13 cellular contexts compared by ENCODE assay signal in the genomic region with DNA sequence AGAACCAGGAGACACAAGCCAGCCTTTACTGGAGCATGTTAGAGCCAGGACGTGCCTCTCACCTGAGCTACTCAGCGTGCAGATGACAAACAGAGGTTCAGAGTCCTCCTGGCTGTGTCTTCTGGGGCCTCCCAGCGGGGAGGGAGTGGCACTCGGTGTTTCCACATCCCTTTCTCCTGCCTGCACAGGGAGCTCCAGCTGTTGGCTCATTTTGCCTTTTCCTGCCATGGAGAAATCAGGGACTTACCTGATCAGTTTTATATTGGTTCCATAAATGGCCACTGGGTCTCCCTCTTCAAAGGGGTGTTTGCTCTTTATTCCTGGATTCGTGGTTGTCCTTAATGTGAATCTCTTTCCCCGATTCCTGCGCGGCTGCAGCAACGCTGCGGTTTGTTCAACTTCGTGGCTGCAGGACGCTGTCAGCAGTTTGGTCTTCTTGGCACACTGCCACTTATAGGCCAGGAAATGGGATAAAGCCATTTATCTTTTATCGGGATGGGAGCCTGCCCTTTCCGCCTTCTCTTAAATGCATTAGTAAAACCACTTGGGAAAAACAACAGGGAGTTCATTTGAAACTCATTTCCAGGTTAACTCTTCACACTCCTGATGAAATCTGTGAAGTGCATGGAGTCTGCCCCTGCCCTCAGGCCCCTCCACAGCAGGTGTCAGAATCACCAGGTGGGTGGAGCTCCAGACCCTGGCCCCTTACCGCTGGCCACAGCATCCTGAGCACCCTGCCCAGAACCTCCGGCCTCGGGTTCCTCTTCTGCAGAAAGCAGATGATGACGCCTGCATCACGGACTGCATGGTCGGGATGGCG. TPM values are rescaled to one million over a fixed set of nuclear protein-coding genes. Genes with fewer than 3 reads are reported as not detected.
DNase-seq lines count a peak whose midpoint lies in the region; ATAC-seq and TF ChIP-seq lines count a peak whose summit lies in the region.
"Had no signal": no experiment of that assay in that cellular context is flagged by ENCODE, and none has a peak within 500 bp of the region (broad histone marks: within the 10 kb centered on the region; RNA-seq: fewer than 3 reads in every experiment).

No MANE protein-coding gene starts in this region.

- H3K27ac ChIP-seq in SJCRH30: no peak overlapping the region
- no peak overlapping the region for H3K27ac ChIP-seq in subcutaneous abdominal adipose tissue (ENCODE audit: low read depth, low read length)
- H3K27ac ChIP-seq: A549 had no signal

- H3K9ac ChIP-seq in subcutaneous abdominal adipose tissue (ENCODE audit: low read length in 5 of 5): no peak overlapping the region

- intact Hi-C loops in activated naive CD4-positive, alpha-beta T cell treated with anti-CD3 and anti-CD28 coated beads for 36 hours (cut with micrococcal nuclease): no loop called here

- TF ChIP-seq CTCF in omental fat pad (IDR thresholded peaks at IDR 0.05): no peak

- H3K36me3 Mint-ChIP-seq in activated naive CD4-positive, alpha-beta T cell treated with anti-CD3 and anti-CD28 coated beads for 36 hours (ENCODE audit: low read depth): no peaks in the 10 kb centered on the region

- H3K4me3 Mint-ChIP-seq in activated naive CD4-positive, alpha-beta T cell treated with anti-CD3 and anti-CD28 coated beads for 36 hours: no peak overlapping the region
- H3K4me3 Mint-ChIP-seq: activated CD4-positive, alpha-beta T cell treated with anti-CD3 and anti-CD28 coated beads, Interleukin-2, amount 10 ng/mL, durations not matched to agents 24 days and 14 days had no signal

- no peaks in the 10 kb centered on the region for H3K4me1 Mint-ChIP-seq in activated naive CD4-positive, alpha-beta T cell treated with anti-CD3 and anti-CD28 coated beads for 36 hours (ENCODE audit: low read depth)

- H3K27me3 Mint-ChIP-seq in activated naive CD4-positive, alpha-beta T cell treated with anti-CD3 and anti-CD28 coated beads for 36 hours (ENCODE audit: low read depth): peaks cover 37% of the 10 kb centered on the region

- H3K9me3 Mint-ChIP-seq in activated naive CD4-positive, alpha-beta T cell treated with anti-CD3 and anti-CD28 coated beads for 36 hours: no peaks in the 10 kb centered on the region
- H3K9me3 Mint-ChIP-seq: activated CD4-positive, alpha-beta T cell treated with anti-CD3 and anti-CD28 coated beads, Interleukin-2, amount 10 ng/mL, durations not matched to agents 24 days and 14 days had no signal

- peaks cover 4% of the 10 kb centered on the region; the same call in 1 of the 2 replicates for H3K27me3 ChIP-seq in SJCRH30
- peaks cover 4 to 31% (median 13%) of the 10 kb centered on the region in 5 donors for H3K27me3 ChIP-seq in subcutaneous abdominal adipose tissue (ENCODE audit: control insufficient read depth in 5 of 5, insufficient read depth in 4 of 5, low read length in 5 of 5)

- CTCF ChIA-PET in activated naive CD4-positive, alpha-beta T cell treated with anti-CD3 and anti-CD28 coated beads for 36 hours (lab: Charles Lee): interaction anchor here (1.2 kb wide), 1 partner anchor 41 kb away, joined by 3 read pairs; no protein-coding TSS in a partner anchor

- DNase-seq in NCI-H82 (lab: John Stamatoyannopoulos, UW): peak; percentile 67
- DNase-seq in NCI-H82 treated with DMSO at 0.1 percent for 48 hours (lab: John Stamatoyannopoulos, UW; ENCODE audit: unreplicated experiment): no peak
- DNase-seq in SJCRH30: peak; percentile 36 to 51
- peak; percentile 32 for DNase-seq in foreskin melanocyte
- DNase-seq in activated naive CD4-positive, alpha-beta T cell treated with anti-CD3 and anti-CD28 coated beads for 36 hours: no peak
- DNase-seq in omental fat pad (ENCODE audit: low spot score): no peak
- DNase-seq in kidney glomerular epithelial cell (lab: John Stamatoyannopoulos, UW): no peak
- DNase-seq: activated CD4-positive, alpha-beta T cell treated with anti-CD3 and anti-CD28 coated beads, Interleukin-2, amount 10 ng/mL, durations not matched to agents 24 days and 14 days; cortex of kidney; midbrain; NCI-H2171 treated with DMSO at 0.1 percent for 48 hours had no signal

- H3K4me3 ChIP-seq in SJCRH30 (no peak overlapping the region), subcutaneous abdominal adipose tissue (ENCODE audit: low read depth in 1 of 5, low read length in 5 of 5) (peak overlapping the region in 3 of 5 donors; percentile 9 to 31 (median 22))
- H3K4me3 ChIP-seq: A549 had no signal

- H3K4me1 ChIP-seq in SJCRH30 (peaks cover 19% of the 10 kb centered on the region), subcutaneous abdominal adipose tissue (ENCODE audit: control insufficient read depth in 5 of 5, insufficient read depth in 5 of 5, low read length in 5 of 5) (peaks cover 3 to 24% (median 22%) of the 10 kb centered on the region in 5 donors)
- H3K4me1 ChIP-seq: A549 had no signal

- no peak overlapping the region for H3K27ac Mint-ChIP-seq in activated naive CD4-positive, alpha-beta T cell treated with anti-CD3 and anti-CD28 coated beads for 36 hours
- H3K27ac Mint-ChIP-seq: activated CD4-positive, alpha-beta T cell treated with anti-CD3 and anti-CD28 coated beads, Interleukin-2, amount 10 ng/mL, durations not matched to agents 24 days and 14 days had no signal

- no peaks in the 10 kb centered on the region for H3K36me3 ChIP-seq in SJCRH30
- H3K36me3 ChIP-seq in subcutaneous abdominal adipose tissue (ENCODE audit: control insufficient read depth in 5 of 5, insufficient read depth in 5 of 5, low read length in 5 of 5): no peaks in the 10 kb centered on the region

- H3K9me3 ChIP-seq in SJCRH30 (replicated peaks) (no peaks in the 10 kb centered on the region), subcutaneous abdominal adipose tissue (ENCODE audit: control insufficient read depth in 5 of 5, low read length in 5 of 5) (peaks cover 0 to 4% (median 0%) of the 10 kb centered on the region in 5 donors)
- H3K9me3 ChIP-seq: A549 had no signal

- no peak for ATAC-seq in omental fat pad (ENCODE audit: low FRiP score)
- ATAC-seq: A549 had no signal

RNA-seq across cellular contexts. Expression of gene MCF2L, which starts 39.8 kb away (rescaled TPM):
- total RNA-seq in SJCRH30 (2014; rRNA removed; shearing (Covaris generic)): 4.4 and 4.6 TPM in 2 replicates
- total RNA-seq in activated naive CD4-positive, alpha-beta T cell treated with anti-CD3 and anti-CD28 coated beads for 36 hours: 1 to 10 TPM; 6.5 to 7.4 TPM
- total RNA-seq in omental fat pad: 100 to 1,000 TPM in 1 of 4 donors, 10 to 100 TPM in 3; 12.8 to 169 (median 41.5) TPM

Comparison
In these comparisons a context has a peak if more than half of its experiments do, and no peak if none do; other contexts are left out.
1. DNase-seq: peak in NCI-H82 (single experiment), SJCRH30 (2 of 2) and foreskin melanocyte (single experiment); none in NCI-H82 treated with DMSO at 0.1 percent for 48 hours (single experiment), activated naive CD4-positive, alpha-beta T cell treated with anti-CD3 and anti-CD28 coated beads for 36 hours (single experiment), omental fat pad (single experiment) and kidney glomerular epithelial cell (single experiment).